7 cellular contexts compared by ENCODE assay signal in the genomic region with DNA sequence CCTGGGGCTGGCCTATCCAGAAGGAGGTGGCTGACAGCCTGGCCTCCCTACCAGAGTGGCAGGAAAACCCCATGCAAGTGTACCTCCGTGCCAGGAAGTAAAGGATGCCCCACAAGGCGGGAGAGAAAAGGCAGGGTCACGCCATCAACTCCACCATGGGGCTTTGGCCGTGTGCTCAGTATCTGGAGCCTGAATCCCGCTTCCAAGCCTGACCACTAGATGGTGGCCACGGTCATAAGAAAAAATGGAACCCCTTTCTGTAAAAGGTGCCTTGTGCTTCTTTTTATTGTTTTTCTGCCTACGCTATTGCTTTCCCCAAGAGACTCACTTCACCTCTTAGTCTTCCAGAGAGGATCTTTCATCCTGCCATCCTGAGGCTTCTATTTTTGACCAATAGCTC.
A peak's percentile ranks its signal among the peaks of the same experiment; 100 is the strongest.
DNase-seq lines count a peak whose midpoint lies in the region; ATAC-seq and TF ChIP-seq lines count a peak whose summit lies in the region.
"Not testable (repeated sequence)": the region's sequence is repeated elsewhere in the genome, so short reads cannot be mapped to it uniquely, and the experiment has no call there.

No MANE protein-coding gene starts in this region.

- POLR2A ChIA-PET in activated B cell treated with CpG ODN at 0.5 μM for 24 hours (lab: Charles Lee) = not testable (repeated sequence)

- not testable (repeated sequence) for H3K9me3 Mint-ChIP-seq in activated B cell treated with CpG ODN at 0.5 μM for 24 hours

- no CpG with 5 or more reads among the region's 7 CpGs for WGBS in right lobe of liver (ENCODE audit: insufficient coverage, low coverage, low lambda C conversion rate, missing lambda C conversion rate)

- H3K27ac ChIP-seq in right lobe of liver = not testable (repeated sequence)

- not testable (repeated sequence) for H3K27me3 Mint-ChIP-seq in activated B cell treated with CpG ODN at 0.5 μM for 24 hours

- not testable (repeated sequence) for H3K27me3 ChIP-seq in right lobe of liver

- not testable (repeated sequence) for TF ChIP-seq CTCF in activated B cell treated with CpG ODN at 0.5 μM for 24 hours (IDR thresholded peaks at IDR 0.05); right lobe of liver (IDR thresholded peaks at IDR 0.05)

- intact Hi-C loops in activated B cell treated with CpG ODN at 0.5 μM for 24 hours (cut with micrococcal nuclease); right lobe of liver (cut with DNase I): not testable (repeated sequence)

- not testable (repeated sequence) for TF ChIP-seq POLR2A in right lobe of liver (IDR thresholded peaks at IDR 0.05)

- not testable (repeated sequence) for H3K4me1 ChIP-seq in right lobe of liver

- CTCF ChIA-PET in activated B cell treated with CpG ODN at 0.5 μM for 24 hours (lab: Charles Lee) = not testable (repeated sequence)

- H3K4me3 ChIP-seq in right lobe of liver = not testable (repeated sequence)

- ATAC-seq in GM18873 (IDR thresholded peaks at IDR 0.05; ENCODE audit: low FRiP score, unreplicated experiment) = peak; percentile 62
- ATAC-seq in GM21423 (IDR thresholded peaks at IDR 0.05; ENCODE audit: unreplicated experiment) = peak; percentile 68
- peak; percentile 78 for ATAC-seq in HG02642 (IDR thresholded peaks at IDR 0.05; ENCODE audit: poor library complexity, unreplicated experiment)
- ATAC-seq in HG03045 (IDR thresholded peaks at IDR 0.05; ENCODE audit: unreplicated experiment) = peak; percentile 74
- ATAC-seq in HG03442 (IDR thresholded peaks at IDR 0.05; ENCODE audit: unreplicated experiment) = peak; percentile 81
- peak; percentile 67 for ATAC-seq in activated B cell treated with CpG ODN at 0.5 μM for 24 hours (ENCODE audit: low read depth)
- ATAC-seq in right lobe of liver = peak; percentile 29 to 65 (median 54)

- not testable (repeated sequence) for H3K36me3 ChIP-seq in right lobe of liver

- not testable (repeated sequence) for H3K9me3 ChIP-seq in right lobe of liver

- not testable (repeated sequence) for H3K4me3 Mint-ChIP-seq in activated B cell treated with CpG ODN at 0.5 μM for 24 hours

- not testable (repeated sequence) for H3K27ac Mint-ChIP-seq in activated B cell treated with CpG ODN at 0.5 μM for 24 hours

- not testable (repeated sequence) for H3K36me3 Mint-ChIP-seq in activated B cell treated with CpG ODN at 0.5 μM for 24 hours (ENCODE audit: low read depth)

- DNase-seq in activated B cell treated with CpG ODN at 0.5 μM for 24 hours, right lobe of liver: not testable (repeated sequence)

- not testable (repeated sequence) for H3K4me1 Mint-ChIP-seq in activated B cell treated with CpG ODN at 0.5 μM for 24 hours
